8 cellular contexts compared by ENCODE assay signal in genomic region chr3:52685705-52686691, GRCh38. TPM values are rescaled to one million over a fixed set of nuclear protein-coding genes. Genes with fewer than 3 reads are reported as not detected.
A peak's percentile ranks its signal among the peaks of the same experiment; 100 is the strongest.
DNase-seq lines count a peak whose midpoint lies in the region; ATAC-seq and TF ChIP-seq lines count a peak whose summit lies in the region.

Gene GNL3, plus strand, starts transcription at chr3:52686032. Its CDS starts 61 bp downstream, at chr3:52686093.
Gene PBRM1, minus strand, starts transcription at chr3:52685913.

- peak; percentile 73 to 77 for ATAC-seq in activated naive CD4-positive, alpha-beta T cell treated with anti-CD3 and anti-CD28 coated beads, Interleukin-2, amount 50 U/mL, for 72 hours

- peaks cover 21% of the 10 kb centered on the region for H3K36me3 ChIP-seq in GM06990 (ENCODE audit: control insufficient read depth, insufficient read depth, low read length)
- H3K36me3 ChIP-seq in suprapubic skin = peaks cover 38% of the 10 kb centered on the region

- H3K27ac ChIP-seq in suprapubic skin = peak within 1 kb of the TSS; percentile 99

- peak; percentile 90 for TF ChIP-seq POLR2A in NB4 (IDR thresholded peaks at IDR 0.05; ENCODE audit: extremely low read depth, insufficient read length)
- peak in 1 of 2 donors; percentile 58 for TF ChIP-seq POLR2A in suprapubic skin (IDR thresholded peaks at IDR 0.05)

- DNase-seq in GM06990 (ENCODE audit: extremely low read depth, insufficient read length) = peak; percentile 98
- peak; percentile 76 for DNase-seq in HFF-Myc (ENCODE audit: extremely low read depth, low read depth)
- DNase-seq in NB4 (ENCODE audit: low read depth) = peak; percentile 97
- peak; percentile 88 for DNase-seq in SKM-1 treated with dmso at 0.1 percent for 144 hours (lab: John Stamatoyannopoulos, UW; ENCODE audit: unreplicated experiment)
- peak; percentile 92 for DNase-seq in activated naive CD4-positive, alpha-beta T cell treated with anti-CD3 and anti-CD28 coated beads, Interleukin-2, amount 50 U/mL, for 72 hours (ENCODE audit: low spot score in 2 of 2)
- DNase-seq in glomerular endothelial cell (ENCODE audit: extremely low read depth, low read depth, low spot score) = peak; percentile 57
- DNase-seq in occipital lobe (lab: John Stamatoyannopoulos, UW) = peak; percentile 90
- peak; percentile 94 to 95 for DNase-seq in suprapubic skin (ENCODE audit: low spot score in 2 of 2)

- no peaks in the 10 kb centered on the region for H3K9me3 Mint-ChIP-seq in activated naive CD4-positive, alpha-beta T cell treated with anti-CD3 and anti-CD28 coated beads, Interleukin-2, amount 50 U/mL, for 72 hours

- H3K27me3 ChIP-seq in GM06990 (replicated peaks; ENCODE audit: control insufficient read depth, insufficient read depth, low read length) = no peaks in the 10 kb centered on the region
- no peaks in the 10 kb centered on the region for H3K27me3 ChIP-seq in suprapubic skin

- H3K4me3 ChIP-seq in GM06990 (replicated peaks; ENCODE audit: low read depth, low read length) = peak within 1 kb of the TSS; percentile 87
- H3K4me3 ChIP-seq in HFF-Myc (replicated peaks; ENCODE audit: low read depth, low read length) = peak within 1 kb of the TSS; percentile 78
- H3K4me3 ChIP-seq in NB4 (ENCODE audit: low read depth, low read length) = peak within 1 kb of the TSS; percentile 85
- peak within 1 kb of the TSS; percentile 85 for H3K4me3 ChIP-seq in suprapubic skin

- peaks cover 56 to 65% of the 10 kb centered on the region in 2 donors for H3K36me3 Mint-ChIP-seq in activated naive CD4-positive, alpha-beta T cell treated with anti-CD3 and anti-CD28 coated beads, Interleukin-2, amount 50 U/mL, for 72 hours

- H3K27ac Mint-ChIP-seq in activated naive CD4-positive, alpha-beta T cell treated with anti-CD3 and anti-CD28 coated beads, Interleukin-2, amount 50 U/mL, for 72 hours = peak within 1 kb of the TSS; percentile 96 to 98

- TF ChIP-seq EP300 in suprapubic skin (IDR thresholded peaks at IDR 0.05) = peak; percentile 44

- peaks cover 66% of the 10 kb centered on the region for H3K4me1 ChIP-seq in suprapubic skin

- no peaks in the 10 kb centered on the region for H3K9me3 ChIP-seq in suprapubic skin

- TF ChIP-seq CTCF in GM06990 (IDR thresholded peaks at IDR 0.05; ENCODE audit: insufficient read depth, low read length, poor library complexity, severe bottlenecking) (no peak), HFF-Myc (IDR thresholded peaks at IDR 0.05; ENCODE audit: low read depth, low read length, missing control alignments) (no peak), NB4 (IDR thresholded peaks at IDR 0.05; ENCODE audit: low read depth, low read length) (no peak), suprapubic skin (IDR thresholded peaks at IDR 0.05) (no peak)

- WGBS in suprapubic skin = under 1% methylated on average over 25 of the region's 82 CpGs

RNA-seq across cellular contexts. Expression of gene GNL3, which starts in this region (rescaled TPM):
- 100 to 1,000 TPM; 171 to 217 TPM for total RNA-seq in activated naive CD4-positive, alpha-beta T cell treated with anti-CD3 and anti-CD28 coated beads, Interleukin-2, amount 50 U/mL, for 72 hours
- total RNA-seq in glomerular endothelial cell (59.8 and 70.0 TPM in 2 replicates), occipital lobe (78.8 TPM), suprapubic skin (100 to 1,000 TPM in 3 of 4 donors, 10 to 100 TPM in 1; 76.8 to 127 (median 106) TPM)

RNA-seq across cellular contexts. Expression of gene PBRM1, which starts in this region (rescaled TPM):
- 10 to 100 TPM; 69.5 to 70.1 TPM for total RNA-seq in activated naive CD4-positive, alpha-beta T cell treated with anti-CD3 and anti-CD28 coated beads, Interleukin-2, amount 50 U/mL, for 72 hours
- total RNA-seq in glomerular endothelial cell = 56.9 and 78.4 TPM in 2 replicates
- total RNA-seq in occipital lobe = 203 TPM
- 10 to 100 TPM; 71.0 to 93.6 (median 85.5) TPM for total RNA-seq in suprapubic skin

Comparison
In these comparisons a context has a peak if more than half of its experiments do, and no peak if none do; other contexts are left out.
1. Peak in every context shown above with its lines: DNase-seq, ATAC-seq, H3K4me3 ChIP-seq and H3K27ac ChIP-seq.